ENCODE assay signal across 8 cellular contexts in genomic region chr4:155796031-155796430, GRCh38. TPM values are rescaled to one million over a fixed set of nuclear protein-coding genes. Genes with fewer than 3 reads are reported as not detected.
DNase-seq lines count a peak whose midpoint lies in the region; ATAC-seq and TF ChIP-seq lines count a peak whose summit lies in the region.

No MANE protein-coding gene starts in this region.

- H3K4me3 ChIP-seq in GM06990 (replicated peaks; ENCODE audit: low read depth, low read length) = no peak overlapping the region
- H3K4me3 ChIP-seq in LNCaP clone FGC (ENCODE audit: low read depth, low read length) = no peak overlapping the region
- no peak overlapping the region for H3K4me3 ChIP-seq in fibroblast of villous mesenchyme (ENCODE audit: low read depth, low read length)

- H3K27me3 ChIP-seq in GM06990 (replicated peaks; ENCODE audit: control insufficient read depth, insufficient read depth, low read length) = no peaks in the 10 kb centered on the region

- H3K36me3 ChIP-seq in GM06990 (ENCODE audit: control insufficient read depth, insufficient read depth, low read length) = no peaks in the 10 kb centered on the region

- TF ChIP-seq CTCF in GM06990 (IDR thresholded peaks at IDR 0.05; ENCODE audit: insufficient read depth, low read length, poor library complexity, severe bottlenecking) (peak; percentile 48), LNCaP clone FGC (IDR thresholded peaks at IDR 0.05; ENCODE audit: control insufficient read depth, extremely low read depth, insufficient read depth) (peak; percentile 34; the same call in 1 of the 2 replicates), fibroblast of villous mesenchyme (IDR thresholded peaks at IDR 0.05; ENCODE audit: insufficient read depth, low read depth, low read length) (peak; percentile 57)

- DNase-seq in GM06990 (ENCODE audit: extremely low read depth, insufficient read length) = no peak
- DNase-seq in LNCaP clone FGC (ENCODE audit: low read depth) = no peak
- DNase-seq in fibroblast of villous mesenchyme (ENCODE audit: low read depth) = no peak
- DNase-seq in globus pallidus (ENCODE audit: low spot score) = no peak
- no peak for DNase-seq in COR-L47 (lab: John Stamatoyannopoulos, UW)
- DNase-seq in activated CD4-positive, alpha-beta T cell treated with anti-CD3 and anti-CD28 coated beads for 1 hour = no peak

- peak; percentile 92 for ATAC-seq in GM21619 (IDR thresholded peaks at IDR 0.05; ENCODE audit: unreplicated experiment)
- ATAC-seq in HG03097 (IDR thresholded peaks at IDR 0.05; ENCODE audit: low FRiP score, unreplicated experiment) = no peak

RNA-seq across cellular contexts. Expression of gene GUCY1B1, which starts 37.2 kb away (rescaled TPM):
- total RNA-seq in fibroblast of villous mesenchyme = 1.7 and 1.9 TPM in 2 replicates
